In the genomic region with DNA sequence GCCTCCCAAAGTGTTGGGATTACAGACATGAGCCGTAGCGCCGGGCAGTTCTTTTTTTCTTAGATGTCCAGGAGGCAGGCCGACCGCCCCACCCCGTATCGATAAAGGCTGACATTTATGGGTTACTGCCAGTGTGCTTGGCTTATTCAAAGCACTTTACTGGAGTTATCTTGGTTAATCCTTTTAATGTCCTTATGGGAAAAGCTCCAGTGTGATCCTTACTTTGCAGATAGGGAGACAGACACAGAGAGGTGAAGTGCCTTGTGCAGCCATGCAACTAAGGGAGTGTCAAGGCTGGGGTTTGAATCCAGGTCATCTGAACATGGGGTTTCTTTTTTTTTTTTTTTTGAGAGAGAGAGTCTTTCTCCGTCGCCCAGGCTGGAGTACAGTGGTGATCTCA, we compare ENCODE assay signal across 31 cellular contexts. TPM values are rescaled to one million over a fixed set of nuclear protein-coding genes. Genes with fewer than 3 reads are reported as not detected.
"Had no signal": no experiment of that assay in that cellular context is flagged by ENCODE, and none has a peak within 500 bp of the region (broad histone marks: within the 10 kb centered on the region; RNA-seq: fewer than 3 reads in every experiment).

No MANE protein-coding gene starts in this region.

- H3K4me3 ChIP-seq: left ventricle myocardium inferior, lung, neural progenitor cell, ovary, right atrium auricular region, right lobe of liver, smooth muscle cell, suprapubic skin, thoracic aorta, tibial artery, upper lobe of right lung had no signal

- H3K27me3 ChIP-seq: ovary, right atrium auricular region, right lobe of liver had no signal

- H2AFZ ChIP-seq: neural progenitor cell had no signal

- H3K36me3 ChIP-seq: left ventricle myocardium inferior, neural progenitor cell, neutrophil, ovary, right atrium auricular region, right lobe of liver, suprapubic skin, thoracic aorta, tibial artery, upper lobe of right lung had no signal

- H3K4me2 ChIP-seq: neural progenitor cell, smooth muscle cell had no signal

- H3K27ac ChIP-seq: left ventricle myocardium inferior, neural progenitor cell, neutrophil, ovary, right atrium auricular region, right lobe of liver, suprapubic skin, thoracic aorta, tibial artery, upper lobe of right lung had no signal

- DNase-seq: hypothalamus; immature natural killer cell; kidney; left ventricle myocardium inferior; mesendoderm; naive B cell; natural killer cell; nephron progenitor cell; occipital lobe; ovary; right lobe of liver; stimulated activated CD4-positive, alpha-beta T cell treated with anti-CD3 and anti-CD28 coated beads, Interleukin-15, amount 100 ng/mL, for 24 hours; stimulated activated CD4-positive, alpha-beta T cell treated with anti-CD3 and anti-CD28 coated beads, Interleukin-4, amount 100 ng/mL, for 24 hours; stimulated activated naive CD4-positive, alpha-beta T cell; tibial artery; trophoblast cell; upper lobe of right lung had no signal

- H3K4me1 ChIP-seq: left ventricle myocardium inferior, neural progenitor cell, right atrium auricular region, suprapubic skin, tibial artery, upper lobe of right lung had no signal

- ATAC-seq: natural killer cell; right lobe of liver; stimulated activated effector memory CD8-positive, alpha-beta T cell treated with anti-CD3 and anti-CD28 coated beads, Interleukin-12 subunit alpha, Interleukin-12 subunit beta, amount 100 ng/mL, for 72 hours; upper lobe of right lung had no signal

- H3K9me3 ChIP-seq: neutrophil had no signal

RNA-seq across cellular contexts. Expression of a gene that starts 19.2 kb away (rescaled TPM):
- total RNA-seq: left ventricle myocardium inferior, lower leg skin, mononuclear cell, natural killer cell, ovary, pulmonary artery endothelial cell, renal cortical epithelial cell, right atrium auricular region, skeletal muscle tissue, smooth muscle cell, subcutaneous adipose tissue, suprapubic skin, thoracic aorta, upper lobe of right lung had no signal

RNA-seq across cellular contexts. Expression of a gene that starts 42.1 kb away (rescaled TPM):
- total RNA-seq: mononuclear cell, natural killer cell, occipital lobe, pulmonary artery endothelial cell had no signal
